Comparison of ENCODE assay signal across 22 cellular contexts in genomic region chr14:96202441-96203094, GRCh38.
DNase-seq lines count a peak whose midpoint lies in the region; TF ChIP-seq lines count a peak whose summit lies in the region.
"Had no signal": no experiment of that assay in that cellular context is flagged by ENCODE, and none has a peak within 500 bp of the region (broad histone marks: within the 10 kb centered on the region; RNA-seq: fewer than 3 reads in every experiment).

No MANE protein-coding gene starts in this region.

- peak; percentile 35 for DNase-seq in EL
- peak; percentile 45 for DNase-seq in NCI-H226
- DNase-seq in iris pigment epithelial cell (ENCODE audit: low read depth), result peak; percentile 20
- DNase-seq in NCI-H2081 treated with DMSO at 0.1 percent for 48 hours (lab: John Stamatoyannopoulos, UW), result no peak
- DNase-seq in foreskin fibroblast, result no peak
- no peak for DNase-seq in activated T-cell treated with anti-CD3 and anti-CD28 coated beads, Interleukin-2, amount 50 U/mL, for 48 hours
- DNase-seq in NCI-H1930 (lab: John Stamatoyannopoulos, UW), result no peak
- DNase-seq: ACHN, AML-193, DMS 273 treated with DMSO at 0.1 percent for 48 hours, DND-41, GOT3, Karpas-422, MG63, NCI-H1092, NCI-H1694, NCI-H2107, NCI-H510A treated with DMSO at 0.1 percent for 48 hours, NCI-H774, Right ventricle myocardium superior, SW 1271 had no signal

- H3K4me3 ChIP-seq in foreskin fibroblast (ENCODE audit: low read depth in 1 of 2, low read length in 2 of 2), result no peak overlapping the region
- H3K4me3 ChIP-seq: GM12878, MG63 had no signal

- TF ChIP-seq CTCF in foreskin fibroblast (IDR thresholded peaks at IDR 0.05; ENCODE audit: low read depth, low read length), result no peak

Comparison
In these comparisons a context has a peak if more than half of its experiments do, and no peak if none do; other contexts are left out.
1. DNase-seq: peak in EL (single experiment), NCI-H226 (single experiment) and iris pigment epithelial cell (single experiment); none in NCI-H2081 treated with DMSO at 0.1 percent for 48 hours (single experiment), foreskin fibroblast (0 of 2), activated T-cell treated with anti-CD3 and anti-CD28 coated beads, Interleukin-2, amount 50 U/mL, for 48 hours (0 of 2) and NCI-H1930 (0 of 2).